Comparison of ENCODE assay signal across 16 cellular contexts in the genomic region with DNA sequence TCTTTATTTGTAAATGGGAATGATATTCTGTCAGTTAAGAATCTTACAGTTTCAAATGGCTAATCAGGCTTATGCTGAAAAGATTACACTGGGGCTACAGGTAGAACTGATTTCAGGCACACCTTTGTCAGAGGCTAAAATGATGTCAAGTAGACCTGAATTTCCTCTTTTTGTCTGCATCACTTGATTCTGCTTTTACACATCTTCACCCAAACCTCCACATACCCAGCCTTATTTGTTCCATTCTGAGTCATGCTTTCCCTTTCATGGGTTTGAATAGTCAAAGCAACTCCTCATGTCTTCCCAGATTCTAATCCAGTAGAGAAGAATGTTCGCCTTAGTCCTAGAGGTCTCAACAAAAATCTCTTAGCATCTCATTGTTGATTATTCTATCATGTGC.
DNase-seq lines count a peak whose midpoint lies in the region; ATAC-seq, FAIRE-seq and TF ChIP-seq lines count a peak whose summit lies in the region.
"Had no signal": no experiment of that assay in that cellular context is flagged by ENCODE, and none has a peak within 500 bp of the region (broad histone marks: within the 10 kb centered on the region; RNA-seq: fewer than 3 reads in every experiment).

No MANE protein-coding gene starts in this region.

- H3K9ac ChIP-seq in GM12878 (ENCODE audit: control insufficient read depth, insufficient read depth, low read length) = no peak overlapping the region

- no peaks in the 10 kb centered on the region for H3K36me3 ChIP-seq in GM12878 (ENCODE audit: control insufficient read depth in 2 of 2, insufficient read depth in 2 of 2, low read length in 1 of 2)
- H3K36me3 ChIP-seq: BE2C had no signal

- RAD21 ChIA-PET in GM12878 (lab: Charles Lee; ENCODE audit: unreplicated experiment) = no interaction called here

- H3K79me2 ChIP-seq in GM12878 (ENCODE audit: control insufficient read depth, insufficient read depth, low read length) = no peaks in the 10 kb centered on the region

- peak; percentile 24 for FAIRE-seq in GM18507 (lab: Jason Lieb, UNC)
- no peak for FAIRE-seq in GM12878 (lab: Jason Lieb, UNC)
- FAIRE-seq: A549, GM12891 had no signal

- no peaks in the 10 kb centered on the region for H3K27me3 ChIP-seq in GM12878 (replicated peaks in 1 of 2; ENCODE audit: control insufficient read depth in 2 of 2, insufficient read depth in 2 of 2, low read length in 1 of 2)
- H3K27me3 ChIP-seq: BE2C had no signal

- ATAC-seq in HG02870 (IDR thresholded peaks at IDR 0.05; ENCODE audit: unreplicated experiment) (peak; percentile 53), GM12878 (peak; percentile 29), HG02678 (IDR thresholded peaks at IDR 0.05; ENCODE audit: unreplicated experiment) (no peak)
- ATAC-seq: A549, GM23338 had no signal

- in situ Hi-C loops in GM12878 (cut with MboI) = no loop called here

- H3K4me2 ChIP-seq in GM12878 (ENCODE audit: control insufficient read depth, insufficient read depth) = no peak overlapping the region
- H3K4me2 ChIP-seq: A549, GM23338 had no signal

- SMC1A ChIA-PET in GM12878 (lab: Charles Lee; ENCODE audit: uncharacterized antibody, unreplicated experiment) = no interaction called here

- WGBS in GM12878 (ENCODE audit: insufficient coverage, insufficient replicate concordance, low lambda C conversion rate, missing lambda C conversion rate) = 100% methylated on average over 1 of the region's 1 CpG

- POLR2A ChIA-PET in GM12878 (lab: Charles Lee) = interaction anchor here (0.6 kb wide), 1 partner anchor 13 kb away, joined by 3 read pairs; no protein-coding TSS in a partner anchor

- H3K27ac ChIP-seq in GM12878 (ENCODE audit: control insufficient read depth, insufficient read depth) = no peak overlapping the region
- H3K27ac ChIP-seq: A549, C4-2B had no signal

- DNase-seq in GM18507 (ENCODE audit: extremely low spot score, insufficient read length, low read depth) (no peak), GM12878 (ENCODE audit: low read depth, low spot score) (no peak), NCI-H1105 (lab: John Stamatoyannopoulos, UW) (no peak), NCI-H748 (lab: John Stamatoyannopoulos, UW; ENCODE audit: unreplicated experiment) (no peak)
- DNase-seq: BE2C; CD4-positive, alpha-beta memory T cell; DMS79; H9; IMR-90; KBM-7 had no signal

- CTCF ChIA-PET in GM12878 (lab: Yijun Ruan, JAX) = no interaction called here

- no TSS peak for BruUV-seq in GM12878 (replicated peaks; lab: Mats Ljungman, UMichigan)

- H4K20me1 ChIP-seq in GM12878 (ENCODE audit: control insufficient read depth, insufficient read depth) = no peaks in the 10 kb centered on the region

- no peaks in the 10 kb centered on the region for H3K4me1 ChIP-seq in GM12878 (ENCODE audit: control insufficient read depth, insufficient read depth, low read length)
- H3K4me1 ChIP-seq: A549, BE2C had no signal

- TF ChIP-seq EP300 in GM12878 (IDR thresholded peaks at IDR 0.05; ENCODE audit: borderline replicate concordance in 1 of 2, control insufficient read depth in 1 of 2, low read depth in 2 of 2, low read length in 2 of 2) = no peak

- no peak for TF ChIP-seq RAD21 in GM12878 (IDR thresholded peaks at IDR 0.05; ENCODE audit: insufficient read depth, low read depth, low read length)

- intact Hi-C loops in GM12878 (cut with micrococcal nuclease; ENCODE audit: unreplicated experiment) = no loop called here

- H3K9me3 ChIP-seq in GM12878 (replicated peaks; ENCODE audit: control insufficient read depth, insufficient read depth, low read length) = peaks cover 5% of the 10 kb centered on the region
- H3K9me3 ChIP-seq: BE2C had no signal

- H3K4me3 ChIP-seq in GM12878 = no peak overlapping the region
- H3K4me3 ChIP-seq: A549, GM23338 had no signal

- no peak overlapping the region for H2AFZ ChIP-seq in GM12878 (ENCODE audit: control insufficient read depth, low read depth, low read length)
- H2AFZ ChIP-seq: GM23338 had no signal

- no peak for TF ChIP-seq POLR2A in GM12878 (IDR thresholded peaks at IDR 0.05; ENCODE audit: low read depth, low read length)

- TF ChIP-seq CTCF in GM12878 (IDR thresholded peaks at IDR 0.05 in 2 of 3, conservative IDR thresholded peaks at IDR 0.05 in 1 of 3; ENCODE audit: control insufficient read depth in 2 of 3, extremely low read depth in 1 of 3, insufficient read depth in 1 of 3, low read depth in 3 of 3, low read length in 3 of 3) = no peak

TF ChIP-seq in GM12878, 131 proteins besides CTCF, POLR2A, EP300 and RAD21:
- TF ChIP-seq ZBTB33 (IDR thresholded peaks at IDR 0.05) (no peak), NFIC (IDR thresholded peaks at IDR 0.05; ENCODE audit: low read depth, low read length) (no peak), ZNF207 (IDR thresholded peaks at IDR 0.05; ENCODE audit: borderline replicate concordance) (no peak), ZNF24 (IDR thresholded peaks at IDR 0.05) (0 out of 2 replicates have a peak, but pooled peaks have one; percentile 50), JUND (IDR thresholded peaks at IDR 0.05; ENCODE audit: low read depth, low read length) (no peak), EED (IDR thresholded peaks at IDR 0.05; ENCODE audit: low read depth) (no peak)
